ENCODE assay signal across 1 cellular context in the genomic region with DNA sequence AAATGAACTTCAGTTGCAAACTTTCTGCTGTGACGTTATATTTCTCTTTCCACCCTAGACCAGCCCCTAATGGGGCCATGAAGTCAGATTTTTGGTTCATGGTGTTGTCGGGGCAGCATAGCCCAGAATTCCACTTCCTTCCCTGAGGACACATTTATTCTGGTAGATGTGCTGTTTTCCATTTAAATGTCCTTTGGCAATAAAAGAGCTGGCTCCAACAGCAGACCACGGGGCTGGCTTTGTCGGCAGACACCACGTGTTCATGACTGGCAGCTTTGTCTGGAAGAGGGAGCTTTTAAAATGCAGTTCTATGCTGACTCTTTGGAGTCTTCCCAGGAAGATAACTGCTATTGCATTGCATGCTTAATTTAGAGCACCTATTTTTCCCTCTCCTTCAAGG.
TF ChIP-seq lines count a peak whose summit lies in the region.

No MANE protein-coding gene starts in this region.

TF ChIP-seq in SK-N-SH, 30 proteins besides CTCF, POLR2A, EP300 and RAD21 (continued from another document):
- TF ChIP-seq TEAD4 (IDR thresholded peaks at IDR 0.05; ENCODE audit: borderline replicate concordance, insufficient read depth) (no peak), SMC3 (IDR thresholded peaks at IDR 0.05; ENCODE audit: low read depth, low read length) (no peak), RFX5 (IDR thresholded peaks at IDR 0.05; ENCODE audit: low read length) (no peak), FOXM1 (IDR thresholded peaks at IDR 0.05; ENCODE audit: low read depth) (no peak)
